11 cellular contexts compared by ENCODE assay signal in genomic region chr1:161606541-161607336, GRCh38. TPM values are rescaled to one million over a fixed set of nuclear protein-coding genes. Genes with fewer than 3 reads are reported as not detected.
DNase-seq lines count a peak whose midpoint lies in the region; ATAC-seq and TF ChIP-seq lines count a peak whose summit lies in the region.
"Not testable (repeated sequence)": the region's sequence is repeated elsewhere in the genome, so short reads cannot be mapped to it uniquely, and the experiment has no call there.
"Had no signal": no experiment of that assay in that cellular context is flagged by ENCODE, and none has a peak within 500 bp of the region (broad histone marks: within the 10 kb centered on the region; RNA-seq: fewer than 3 reads in every experiment).

No MANE protein-coding gene starts in this region.

- not testable (repeated sequence) for H3K27me3 ChIP-seq in CD4-positive, alpha-beta T cell (ENCODE audit: control insufficient read depth, insufficient read depth, low read length); right cardiac atrium (ENCODE audit: control insufficient read depth, insufficient read depth)

- not testable (repeated sequence) for TF ChIP-seq CTCF in CD4-positive, alpha-beta T cell (IDR thresholded peaks at IDR 0.05); activated CD8-positive, alpha-beta T cell treated with anti-CD3 and anti-CD28 coated beads for 36 hours (IDR thresholded peaks at IDR 0.05)

- H3K9me3 Mint-ChIP-seq in CD4-positive, alpha-beta T cell; T-cell; activated CD8-positive, alpha-beta T cell treated with anti-CD3 and anti-CD28 coated beads for 36 hours; activated naive CD8-positive, alpha-beta T cell treated with anti-CD3 and anti-CD28 coated beads, Interleukin-2, amount 10 ng/mL, durations not matched to agents 7 days and 5 days; naive thymus-derived CD8-positive, alpha-beta T cell; stimulated activated effector memory CD8-positive, alpha-beta T cell treated with anti-CD3 and anti-CD28 coated beads, Interleukin-12 subunit alpha, Interleukin-12 subunit beta, amount 100 ng/mL, for 72 hours: not testable (repeated sequence)

- DNase-seq in CD4-positive, alpha-beta T cell; T-cell; activated CD8-positive, alpha-beta T cell treated with anti-CD3 and anti-CD28 coated beads for 36 hours; activated naive CD8-positive, alpha-beta T cell treated with anti-CD3 and anti-CD28 coated beads, Interleukin-2, amount 10 ng/mL, durations not matched to agents 7 days and 5 days; naive thymus-derived CD8-positive, alpha-beta T cell; stimulated activated effector memory CD8-positive, alpha-beta T cell treated with anti-CD3 and anti-CD28 coated beads, Interleukin-12 subunit alpha, Interleukin-12 subunit beta, amount 100 ng/mL, for 72 hours (ENCODE audit: low spot score in 2 of 2): not testable (repeated sequence)
- DNase-seq in right cardiac atrium: peak in 2 of 3 donors; percentile 42 to 54

- H3K4me1 Mint-ChIP-seq in CD4-positive, alpha-beta T cell (ENCODE audit: low read depth); T-cell; activated CD8-positive, alpha-beta T cell treated with anti-CD3 and anti-CD28 coated beads for 36 hours (ENCODE audit: low read depth); activated naive CD8-positive, alpha-beta T cell treated with anti-CD3 and anti-CD28 coated beads, Interleukin-2, amount 10 ng/mL, durations not matched to agents 7 days and 5 days; naive thymus-derived CD8-positive, alpha-beta T cell; stimulated activated effector memory CD8-positive, alpha-beta T cell treated with anti-CD3 and anti-CD28 coated beads, Interleukin-12 subunit alpha, Interleukin-12 subunit beta, amount 100 ng/mL, for 72 hours: not testable (repeated sequence)

- POLR2A ChIA-PET in CD4-positive, alpha-beta T cell (lab: Charles Lee); T-cell (lab: Charles Lee); activated CD8-positive, alpha-beta T cell treated with anti-CD3 and anti-CD28 coated beads for 36 hours (lab: Charles Lee); activated naive CD8-positive, alpha-beta T cell treated with anti-CD3 and anti-CD28 coated beads, Interleukin-2, amount 10 ng/mL, durations not matched to agents 7 days and 5 days (lab: Charles Lee); naive thymus-derived CD8-positive, alpha-beta T cell (lab: Charles Lee): not testable (repeated sequence)

- CTCF ChIA-PET in CD4-positive, alpha-beta T cell (lab: Charles Lee); T-cell (lab: Charles Lee); activated CD8-positive, alpha-beta T cell treated with anti-CD3 and anti-CD28 coated beads for 36 hours (lab: Charles Lee): not testable (repeated sequence)

- not testable (repeated sequence) for H3K36me3 Mint-ChIP-seq in CD4-positive, alpha-beta T cell (ENCODE audit: low read depth); T-cell; activated CD8-positive, alpha-beta T cell treated with anti-CD3 and anti-CD28 coated beads for 36 hours (ENCODE audit: low read depth); activated naive CD8-positive, alpha-beta T cell treated with anti-CD3 and anti-CD28 coated beads, Interleukin-2, amount 10 ng/mL, durations not matched to agents 7 days and 5 days; naive thymus-derived CD8-positive, alpha-beta T cell; stimulated activated effector memory CD8-positive, alpha-beta T cell treated with anti-CD3 and anti-CD28 coated beads, Interleukin-12 subunit alpha, Interleukin-12 subunit beta, amount 100 ng/mL, for 72 hours

- intact Hi-C loops in CD4-positive, alpha-beta T cell (cut with DNase I, micrococcal nuclease); activated CD8-positive, alpha-beta T cell treated with anti-CD3 and anti-CD28 coated beads for 36 hours (cut with micrococcal nuclease); right cardiac atrium (cut with DNase I): not testable (repeated sequence)

- not testable (repeated sequence) for H3K27ac ChIP-seq in CD4-positive, alpha-beta T cell (ENCODE audit: low read depth, low read length); right cardiac atrium (ENCODE audit: low read length)

- H3K27me3 Mint-ChIP-seq in CD4-positive, alpha-beta T cell: peaks cover 45% of the 10 kb centered on the region
- H3K27me3 Mint-ChIP-seq in T-cell: peaks cover 27 to 28% of the 10 kb centered on the region in 2 donors
- peaks cover 28% of the 10 kb centered on the region for H3K27me3 Mint-ChIP-seq in activated CD8-positive, alpha-beta T cell treated with anti-CD3 and anti-CD28 coated beads for 36 hours
- H3K27me3 Mint-ChIP-seq in activated naive CD8-positive, alpha-beta T cell treated with anti-CD3 and anti-CD28 coated beads, Interleukin-2, amount 10 ng/mL, durations not matched to agents 7 days and 5 days: peaks cover 29% of the 10 kb centered on the region
- peaks cover 5 to 43% (median 24%) of the 10 kb centered on the region in 5 donors for H3K27me3 Mint-ChIP-seq in naive thymus-derived CD8-positive, alpha-beta T cell

- not testable (repeated sequence) for H3K4me3 Mint-ChIP-seq in CD4-positive, alpha-beta T cell; T-cell; activated CD8-positive, alpha-beta T cell treated with anti-CD3 and anti-CD28 coated beads for 36 hours; activated naive CD8-positive, alpha-beta T cell treated with anti-CD3 and anti-CD28 coated beads, Interleukin-2, amount 10 ng/mL, durations not matched to agents 7 days and 5 days; naive thymus-derived CD8-positive, alpha-beta T cell; stimulated activated effector memory CD8-positive, alpha-beta T cell treated with anti-CD3 and anti-CD28 coated beads, Interleukin-12 subunit alpha, Interleukin-12 subunit beta, amount 100 ng/mL, for 72 hours

- 86% methylated on average over 49 of the region's 58 CpGs for WGBS in right cardiac atrium

- not testable (repeated sequence) for H3K4me3 ChIP-seq in right cardiac atrium (ENCODE audit: low read length)

- ATAC-seq in CD4-positive, alpha-beta T cell (ENCODE audit: poor library complexity): peak; percentile 49
- peak in 3 of 4 experiments; percentile 28 to 46 (median 33) for ATAC-seq in T-cell (replicated peaks in 1 of 4)
- peak; percentile 42 for ATAC-seq in activated CD8-positive, alpha-beta T cell treated with anti-CD3 and anti-CD28 coated beads for 36 hours
- ATAC-seq in activated naive CD8-positive, alpha-beta T cell treated with anti-CD3 and anti-CD28 coated beads, Interleukin-2, amount 10 ng/mL, durations not matched to agents 7 days and 5 days (ENCODE audit: low read depth): peak; percentile 13
- not testable (repeated sequence) for ATAC-seq in right cardiac atrium
- peak; percentile 22 to 49 for ATAC-seq in naive thymus-derived CD8-positive, alpha-beta T cell
- peak; percentile 33 for ATAC-seq in stimulated activated effector memory CD8-positive, alpha-beta T cell treated with anti-CD3 and anti-CD28 coated beads, Interleukin-12 subunit alpha, Interleukin-12 subunit beta, amount 100 ng/mL, for 72 hours

- not testable (repeated sequence) for H3K9me3 ChIP-seq in CD4-positive, alpha-beta T cell (ENCODE audit: control insufficient read depth, low read length); right cardiac atrium (ENCODE audit: control insufficient read depth, low read length)

- H3K27ac Mint-ChIP-seq in CD4-positive, alpha-beta T cell; T-cell; activated CD8-positive, alpha-beta T cell treated with anti-CD3 and anti-CD28 coated beads for 36 hours; activated naive CD8-positive, alpha-beta T cell treated with anti-CD3 and anti-CD28 coated beads, Interleukin-2, amount 10 ng/mL, durations not matched to agents 7 days and 5 days; naive thymus-derived CD8-positive, alpha-beta T cell; stimulated activated effector memory CD8-positive, alpha-beta T cell treated with anti-CD3 and anti-CD28 coated beads, Interleukin-12 subunit alpha, Interleukin-12 subunit beta, amount 100 ng/mL, for 72 hours: not testable (repeated sequence)

- not testable (repeated sequence) for H3K4me1 ChIP-seq in right cardiac atrium (ENCODE audit: control insufficient read depth, insufficient read depth, low read length)

RNA-seq across cellular contexts. Expression of gene FCGR3B, which starts 24.2 kb away (rescaled TPM):
- not detected for total RNA-seq in CD4-positive, alpha-beta T cell
- total RNA-seq in T-cell (under 1 TPM in 3 of 5 donors, not detected in 2; 0.42 to 0.88 (median 0.60) TPM), right cardiac atrium (1 to 10 TPM; 3.0 to 4.6 (median 3.9) TPM)
- total RNA-seq in activated CD8-positive, alpha-beta T cell treated with anti-CD3 and anti-CD28 coated beads for 36 hours: not detected
- not detected for total RNA-seq in activated naive CD8-positive, alpha-beta T cell treated with anti-CD3 and anti-CD28 coated beads, Interleukin-2, amount 10 ng/mL, durations not matched to agents 7 days and 5 days
- polyA plus RNA-seq in right cardiac atrium: 0.29 TPM
- not detected for total RNA-seq in naive thymus-derived CD8-positive, alpha-beta T cell
- under 1 TPM in 1 of 3 donors, not detected in 2; 0.29 TPM for polyA plus RNA-seq in naive thymus-derived CD8-positive, alpha-beta T cell
- total RNA-seq: CD4-positive, CD25-positive, alpha-beta regulatory T cell; G401; HT-29; IMR-90 had no signal
- polyA plus RNA-seq: CD4-positive, CD25-positive, alpha-beta regulatory T cell; IMR-90 had no signal

RNA-seq across cellular contexts. Expression of gene FCGR2B, which starts 56.2 kb away (rescaled TPM):
- total RNA-seq in CD4-positive, alpha-beta T cell: under 1 TPM in 1 of 2 experiments, not detected in 1; 0.36 TPM
- 1 to 10 TPM in 4 of 5 donors, under 1 TPM in 1; 0.80 to 3.9 (median 1.7) TPM for total RNA-seq in T-cell
- total RNA-seq in activated CD8-positive, alpha-beta T cell treated with anti-CD3 and anti-CD28 coated beads for 36 hours: not detected
- total RNA-seq in activated naive CD8-positive, alpha-beta T cell treated with anti-CD3 and anti-CD28 coated beads, Interleukin-2, amount 10 ng/mL, durations not matched to agents 7 days and 5 days: under 1 TPM; 0.23 to 0.33 TPM
- total RNA-seq in right cardiac atrium: 10 to 100 TPM in 2 of 4 donors, 1 to 10 TPM in 2; 3.7 to 21.7 (median 9.7) TPM
- polyA plus RNA-seq in right cardiac atrium: 3.3 TPM
- total RNA-seq in naive thymus-derived CD8-positive, alpha-beta T cell: 1 to 10 TPM; 3.1 to 3.5 TPM
- polyA plus RNA-seq in naive thymus-derived CD8-positive, alpha-beta T cell: under 1 TPM in 2 of 3 donors, not detected in 1; 0.16 to 0.23 TPM
- total RNA-seq: G401, HT-29, IMR-90 had no signal
- polyA plus RNA-seq: IMR-90 had no signal

RNA-seq across cellular contexts. Expression of gene FCGR3A, which starts 57.1 kb away (rescaled TPM):
- under 1 TPM; 0.25 to 0.34 TPM for total RNA-seq in CD4-positive, alpha-beta T cell
- total RNA-seq in T-cell (10 to 100 TPM in 1 of 5 donors, 1 to 10 TPM in 4; 3.8 to 43.9 (median 4.9) TPM), right cardiac atrium (10 to 100 TPM; 42.7 to 73.9 (median 69.1) TPM)
- total RNA-seq in activated CD8-positive, alpha-beta T cell treated with anti-CD3 and anti-CD28 coated beads for 36 hours: under 1 TPM; 0.27 to 0.36 TPM
- 1 to 10 TPM; 1.9 to 2.3 TPM for total RNA-seq in activated naive CD8-positive, alpha-beta T cell treated with anti-CD3 and anti-CD28 coated beads, Interleukin-2, amount 10 ng/mL, durations not matched to agents 7 days and 5 days
- polyA plus RNA-seq in right cardiac atrium: 14.6 TPM
- 1 to 10 TPM in 1 of 2 experiments, under 1 TPM in 1; 0.74 to 1.1 TPM for total RNA-seq in naive thymus-derived CD8-positive, alpha-beta T cell
- polyA plus RNA-seq in naive thymus-derived CD8-positive, alpha-beta T cell: 10 to 100 TPM in 1 of 3 donors, 1 to 10 TPM in 2; 1.7 to 33.2 (median 2.3) TPM
- total RNA-seq: CD4-positive, CD25-positive, alpha-beta regulatory T cell; G401; HT-29; IMR-90 had no signal
- polyA plus RNA-seq: IMR-90 had no signal
